ENCODE assay signal across 8 cellular contexts in genomic region chr22:32531955-32532818, GRCh38. TPM values are rescaled to one million over a fixed set of nuclear protein-coding genes. Genes with fewer than 3 reads are reported as not detected.
A peak's percentile ranks its signal among the peaks of the same experiment; 100 is the strongest.
DNase-seq lines count a peak whose midpoint lies in the region; ATAC-seq and TF ChIP-seq lines count a peak whose summit lies in the region.

No MANE protein-coding gene starts in this region.

- peak overlapping the region in 1 of 3 donors; percentile 35 for H3K4me3 ChIP-seq in skeletal muscle tissue (ENCODE audit: low read length in 3 of 3)

- H3K27me3 Mint-ChIP-seq in HFFc6 (ENCODE audit: insufficient read depth) = peaks cover 2% of the 10 kb centered on the region
- H3K27me3 Mint-ChIP-seq in activated CD8-positive, alpha-beta memory T cell treated with anti-CD3 and anti-CD28 coated beads, Interleukin-2, amount 10 ng/mL, durations not matched to agents 7 days and 5 days = no peaks in the 10 kb centered on the region

- no peak for TF ChIP-seq CTCF in HFFc6 (IDR thresholded peaks at IDR 0.05)

- peak overlapping the region; percentile 88 for H3K27ac Mint-ChIP-seq in HFFc6
- H3K27ac Mint-ChIP-seq in activated CD8-positive, alpha-beta memory T cell treated with anti-CD3 and anti-CD28 coated beads, Interleukin-2, amount 10 ng/mL, durations not matched to agents 7 days and 5 days = no peak overlapping the region

- peaks cover 35 to 42% (median 41%) of the 10 kb centered on the region in 3 donors for H3K4me1 ChIP-seq in skeletal muscle tissue (ENCODE audit: control insufficient read depth in 3 of 3, insufficient read depth in 3 of 3, low read length in 3 of 3)

- H3K27ac ChIP-seq in skeletal muscle tissue (ENCODE audit: low read depth, low read length) = peak overlapping the region; percentile 82

- H3K4me3 Mint-ChIP-seq in HFFc6 = peak overlapping the region; percentile 68; the same call in 1 of the 2 replicates
- no peak overlapping the region for H3K4me3 Mint-ChIP-seq in activated CD8-positive, alpha-beta memory T cell treated with anti-CD3 and anti-CD28 coated beads, Interleukin-2, amount 10 ng/mL, durations not matched to agents 7 days and 5 days

- peaks cover 0 to 41% (median 8%) of the 10 kb centered on the region in 3 donors for H3K27me3 ChIP-seq in skeletal muscle tissue (ENCODE audit: control insufficient read depth in 3 of 3, insufficient read depth in 3 of 3, low read length in 3 of 3)

- H3K9me3 Mint-ChIP-seq in HFFc6 = no peaks in the 10 kb centered on the region
- H3K9me3 Mint-ChIP-seq in activated CD8-positive, alpha-beta memory T cell treated with anti-CD3 and anti-CD28 coated beads, Interleukin-2, amount 10 ng/mL, durations not matched to agents 7 days and 5 days (ENCODE audit: low read depth) = no peaks in the 10 kb centered on the region

- CTCF ChIA-PET in activated CD8-positive, alpha-beta memory T cell treated with anti-CD3 and anti-CD28 coated beads, Interleukin-2, amount 10 ng/mL, durations not matched to agents 7 days and 5 days (lab: Charles Lee) = interaction anchor here (1.2 kb wide), 1 partner anchor 265 kb away, joined by 5 read pairs; no protein-coding TSS in a partner anchor

- H3K9me3 ChIP-seq in skeletal muscle tissue (ENCODE audit: control insufficient read depth in 3 of 3, low read length in 3 of 3) = no peaks in the 10 kb centered on the region

- no peaks in the 10 kb centered on the region for H3K36me3 ChIP-seq in skeletal muscle tissue (ENCODE audit: control insufficient read depth in 3 of 3, insufficient read depth in 3 of 3, low read length in 3 of 3)

- peak; percentile 92 for DNase-seq in HFFc6
- peak; percentile 36 for DNase-seq in amniotic epithelial cell (ENCODE audit: low read depth)
- peak; percentile 46 for DNase-seq in iPS DF 4.7 (ENCODE audit: extremely low read depth, low spot score)
- no peak for DNase-seq in RPMI8226
- DNase-seq in activated CD8-positive, alpha-beta memory T cell treated with anti-CD3 and anti-CD28 coated beads, Interleukin-2, amount 10 ng/mL, durations not matched to agents 7 days and 5 days = no peak

- H3K36me3 Mint-ChIP-seq in HFFc6 (ENCODE audit: low read depth) = no peaks in the 10 kb centered on the region
- H3K36me3 Mint-ChIP-seq in activated CD8-positive, alpha-beta memory T cell treated with anti-CD3 and anti-CD28 coated beads, Interleukin-2, amount 10 ng/mL, durations not matched to agents 7 days and 5 days = no peaks in the 10 kb centered on the region

- peaks cover 58% of the 10 kb centered on the region for H3K4me1 Mint-ChIP-seq in HFFc6 (ENCODE audit: low read depth)
- no peaks in the 10 kb centered on the region for H3K4me1 Mint-ChIP-seq in activated CD8-positive, alpha-beta memory T cell treated with anti-CD3 and anti-CD28 coated beads, Interleukin-2, amount 10 ng/mL, durations not matched to agents 7 days and 5 days

- peak overlapping the region in 1 of 3 donors; percentile 62 for H3K9ac ChIP-seq in skeletal muscle tissue (ENCODE audit: low read depth in 1 of 3, low read length in 3 of 3)

- ATAC-seq in GM18873 (IDR thresholded peaks at IDR 0.05; ENCODE audit: low FRiP score, unreplicated experiment) (no peak), HG03520 (IDR thresholded peaks at IDR 0.05; ENCODE audit: unreplicated experiment) (no peak)
- ATAC-seq in activated CD8-positive, alpha-beta memory T cell treated with anti-CD3 and anti-CD28 coated beads, Interleukin-2, amount 10 ng/mL, durations not matched to agents 7 days and 5 days = no peak

RNA-seq across cellular contexts. Expression of gene FBXO7, which starts 57.6 kb away (rescaled TPM):
- 10 to 100 TPM; 61.6 to 81.7 (median 70.8) TPM for total RNA-seq in HFFc6 (2021; fragmentation: NEBNext Ultra II Directional; extraction: Animal tissue kit (Norgen Biotek cat#: 25700))
- 60.5 TPM for total RNA-seq in skeletal muscle tissue
- total RNA-seq in activated CD8-positive, alpha-beta memory T cell treated with anti-CD3 and anti-CD28 coated beads, Interleukin-2, amount 10 ng/mL, durations not matched to agents 7 days and 5 days = 100 to 1,000 TPM in 1 of 2 experiments, 10 to 100 TPM in 1; 98.9 to 108 TPM

Comparison
In these comparisons a context has a peak if more than half of its experiments do, and no peak if none do; other contexts are left out.
1. DNase-seq: peak in HFFc6 (single experiment), amniotic epithelial cell (single experiment) and iPS DF 4.7 (single experiment); none in RPMI8226 (single experiment) and activated CD8-positive, alpha-beta memory T cell treated with anti-CD3 and anti-CD28 coated beads, Interleukin-2, amount 10 ng/mL, durations not matched to agents 7 days and 5 days (single experiment).